Comparison of ENCODE assay signal across 1 cellular context in the genomic region with DNA sequence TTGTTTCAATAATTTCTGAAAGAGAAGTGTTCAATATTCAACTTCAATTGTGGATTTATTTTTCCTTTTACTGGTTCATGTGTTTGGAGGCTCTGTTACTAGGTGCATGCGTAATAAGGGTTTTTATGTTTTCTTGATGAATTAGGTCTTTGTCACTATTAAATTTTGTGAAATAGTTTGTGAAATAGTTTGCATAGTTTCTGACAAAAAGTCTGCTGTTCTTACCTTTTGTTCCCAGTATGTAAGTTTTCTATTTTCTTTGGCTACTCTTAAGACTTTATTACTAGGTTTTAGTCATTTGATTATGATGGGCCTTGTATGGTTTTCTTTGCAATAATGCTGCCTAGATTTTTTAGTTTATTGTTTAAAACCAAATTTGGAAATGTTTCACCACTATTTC.
A peak's percentile ranks its signal among the peaks of the same experiment; 100 is the strongest.
TF ChIP-seq lines count a peak whose summit lies in the region.

No MANE protein-coding gene starts in this region.

TF ChIP-seq in HEK293, 187 proteins besides CTCF, POLR2A, EP300 and RAD21 (continued from another document):
- TF ChIP-seq, protein P1, sequence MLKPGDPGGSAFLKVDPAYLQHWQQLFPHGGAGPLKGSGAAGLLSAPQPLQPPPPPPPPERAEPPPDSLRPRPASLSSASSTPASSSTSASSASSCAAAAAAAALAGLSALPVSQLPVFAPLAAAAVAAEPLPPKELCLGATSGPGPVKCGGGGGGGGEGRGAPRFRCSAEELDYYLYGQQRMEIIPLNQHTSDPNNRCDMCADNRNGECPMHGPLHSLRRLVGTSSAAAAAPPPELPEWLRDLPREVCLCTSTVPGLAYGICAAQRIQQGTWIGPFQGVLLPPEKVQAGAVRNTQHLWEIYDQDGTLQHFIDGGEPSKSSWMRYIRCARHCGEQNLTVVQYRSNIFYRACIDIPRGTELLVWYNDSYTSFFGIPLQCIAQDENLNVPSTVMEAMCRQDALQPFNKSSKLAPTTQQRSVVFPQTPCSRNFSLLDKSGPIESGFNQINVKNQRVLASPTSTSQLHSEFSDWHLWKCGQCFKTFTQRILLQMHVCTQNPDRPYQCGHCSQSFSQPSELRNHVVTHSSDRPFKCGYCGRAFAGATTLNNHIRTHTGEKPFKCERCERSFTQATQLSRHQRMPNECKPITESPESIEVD (tag by site-specific recombination; IDR thresholded peaks at IDR 0.05): peak; percentile 28; the same call in 1 of the 2 replicates
